Comparison of ENCODE assay signal across 8 cellular contexts in the genomic region with DNA sequence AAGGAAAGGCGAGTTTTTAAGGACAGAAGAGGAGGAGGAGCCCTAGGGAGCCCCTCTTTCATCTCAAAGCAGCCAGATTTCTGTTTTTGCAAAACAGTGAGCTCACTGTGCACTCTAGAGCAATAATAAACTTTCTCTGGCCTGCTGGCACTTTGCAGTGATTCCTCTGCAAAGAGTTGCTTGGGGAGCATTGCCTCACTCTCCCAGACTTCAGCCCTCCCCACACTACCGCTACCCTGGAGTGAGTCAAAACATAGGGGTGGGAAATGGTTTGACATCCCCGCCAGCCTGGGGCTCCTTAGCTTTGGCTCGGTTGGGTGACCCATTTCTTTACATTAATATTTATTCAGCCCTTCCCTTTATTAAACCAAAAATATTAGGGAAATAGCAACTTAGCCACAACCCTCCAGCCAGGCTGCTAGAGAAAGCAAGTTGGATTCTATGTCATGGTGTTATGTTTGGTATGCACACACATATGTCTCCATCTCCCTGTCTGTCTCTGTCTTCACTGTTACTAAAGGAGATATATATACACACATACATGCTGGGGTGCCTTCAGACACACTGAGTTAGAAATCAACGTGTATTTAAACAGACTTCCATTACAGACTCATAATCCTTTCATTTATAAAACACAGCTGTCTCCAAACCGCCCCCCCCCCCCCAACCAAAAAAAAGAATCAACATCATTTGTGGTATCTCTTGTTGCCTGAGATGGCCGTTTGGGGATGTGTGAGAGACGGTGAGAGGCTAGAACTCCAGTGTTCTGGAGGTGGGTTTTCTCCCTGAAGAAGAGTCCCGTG. TPM values are rescaled to one million over a fixed set of nuclear protein-coding genes. Genes with fewer than 3 reads are reported as not detected.
A peak's percentile ranks its signal among the peaks of the same experiment; 100 is the strongest.
DNase-seq lines count a peak whose midpoint lies in the region; ATAC-seq and TF ChIP-seq lines count a peak whose summit lies in the region.

No MANE protein-coding gene starts in this region.

- no peaks in the 10 kb centered on the region for H3K27me3 Mint-ChIP-seq in natural killer cell (ENCODE audit: low read depth in 2 of 2)

- peak; percentile 32 for DNase-seq in CD1c-positive myeloid dendritic cell (ENCODE audit: extremely low spot score)
- DNase-seq in NCI-H69 (lab: John Stamatoyannopoulos, UW) = peak; percentile 68
- peak; percentile 22 for DNase-seq in dermis blood vessel endothelial cell
- no peak for DNase-seq in natural killer cell
- no peak for DNase-seq in NCI-H345 (lab: John Stamatoyannopoulos, UW)
- DNase-seq in NCI-H146 (lab: John Stamatoyannopoulos, UW) = no peak

- no peaks in the 10 kb centered on the region for H3K9me3 Mint-ChIP-seq in natural killer cell

- peak overlapping the region; percentile 93 for H3K4me3 Mint-ChIP-seq in natural killer cell

- H3K4me1 Mint-ChIP-seq in natural killer cell = peaks cover 52 to 58% of the 10 kb centered on the region in 2 donors

- peak overlapping the region; percentile 97 to 99 for H3K27ac Mint-ChIP-seq in natural killer cell

- no peaks in the 10 kb centered on the region for H3K36me3 Mint-ChIP-seq in natural killer cell

- ATAC-seq in natural killer cell (no peak), HG03025 (IDR thresholded peaks at IDR 0.05; ENCODE audit: low FRiP score, unreplicated experiment) (no peak), HG03432 (IDR thresholded peaks at IDR 0.05; ENCODE audit: unreplicated experiment) (no peak)

- intact Hi-C loops in natural killer cell (cut with micrococcal nuclease) = loop anchor here (1.0 kb wide), 1 partner anchor 8 kb away; no protein-coding TSS in a partner anchor

- no peak for TF ChIP-seq CTCF in natural killer cell (IDR thresholded peaks at IDR 0.05)

RNA-seq across cellular contexts. Expression of gene IRF2BPL, which starts 3.4 kb away (rescaled TPM):
- total RNA-seq in dermis blood vessel endothelial cell (11.6 and 17.9 TPM in 2 replicates), natural killer cell (10 to 100 TPM; 39.3 to 46.5 (median 46.3) TPM)

Comparison
In these comparisons a context has a peak if more than half of its experiments do, and no peak if none do; other contexts are left out.
1. DNase-seq: peak in CD1c-positive myeloid dendritic cell (single experiment), NCI-H69 (single experiment) and dermis blood vessel endothelial cell (single experiment); none in natural killer cell (single experiment), NCI-H345 (single experiment) and NCI-H146 (single experiment).